Comparison of ENCODE assay signal across 1 cellular context in the genomic region with DNA sequence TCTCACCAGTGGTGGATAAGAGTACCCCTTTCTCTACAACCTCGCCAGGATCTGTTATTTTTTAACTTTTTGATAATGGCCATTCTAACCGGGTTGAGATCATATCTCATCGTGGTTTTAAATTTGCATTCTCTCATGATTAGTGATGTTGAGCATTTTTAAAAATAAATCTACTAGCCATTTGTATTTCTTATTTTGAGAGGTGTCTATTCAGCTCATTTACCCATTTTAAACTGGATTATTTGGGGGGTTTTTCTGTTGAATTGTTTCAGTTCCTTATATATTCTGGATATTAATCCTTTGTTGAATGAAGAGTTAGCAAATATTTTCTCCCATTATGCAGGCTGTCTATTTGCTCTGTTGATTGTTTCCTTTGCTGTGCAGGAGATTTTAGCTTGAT.
TF ChIP-seq lines count a peak whose summit lies in the region.

No MANE protein-coding gene starts in this region.

TF ChIP-seq in GM12878, 131 proteins besides CTCF, POLR2A, EP300 and RAD21 (continued from another document and continues in another):
- TF ChIP-seq, protein P1, sequence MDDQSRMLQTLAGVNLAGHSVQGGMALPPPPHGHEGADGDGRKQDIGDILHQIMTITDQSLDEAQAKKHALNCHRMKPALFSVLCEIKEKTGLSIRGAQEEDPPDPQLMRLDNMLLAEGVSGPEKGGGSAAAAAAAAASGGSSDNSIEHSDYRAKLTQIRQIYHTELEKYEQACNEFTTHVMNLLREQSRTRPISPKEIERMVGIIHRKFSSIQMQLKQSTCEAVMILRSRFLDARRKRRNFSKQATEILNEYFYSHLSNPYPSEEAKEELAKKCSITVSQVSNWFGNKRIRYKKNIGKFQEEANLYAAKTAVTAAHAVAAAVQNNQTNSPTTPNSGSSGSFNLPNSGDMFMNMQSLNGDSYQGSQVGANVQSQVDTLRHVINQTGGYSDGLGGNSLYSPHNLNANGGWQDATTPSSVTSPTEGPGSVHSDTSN (IDR thresholded peaks at IDR 0.05; ENCODE audit: insufficient replicate concordance, low read depth, low read length), result no peak
- TF ChIP-seq CBX3 (IDR thresholded peaks at IDR 0.05; ENCODE audit: borderline replicate concordance, low read depth) (no peak), ZNF207 (IDR thresholded peaks at IDR 0.05; ENCODE audit: borderline replicate concordance) (no peak), MYB (IDR thresholded peaks at IDR 0.05; ENCODE audit: borderline replicate concordance, low read depth, low read length) (no peak), TAF1 (IDR thresholded peaks at IDR 0.05; ENCODE audit: borderline replicate concordance, low read depth, low read length) (no peak), BMI1 (IDR thresholded peaks at IDR 0.05; ENCODE audit: borderline replicate concordance) (0 out of 2 replicates have a peak, but pooled peaks have one; percentile 32), ZSCAN29 (IDR thresholded peaks at IDR 0.05) (peak; percentile 92), NR2C2 (IDR thresholded peaks at IDR 0.05; ENCODE audit: borderline replicate concordance, control insufficient read depth, insufficient read length, low read depth) (no peak), SPI1 (IDR thresholded peaks at IDR 0.05; ENCODE audit: borderline replicate concordance, insufficient read depth, low read depth, low read length) (peak; percentile 61; the same call in 1 of the 2 replicates), MEF2B (IDR thresholded peaks at IDR 0.05; ENCODE audit: partially characterized antibody, poor library complexity, severe bottlenecking) (peak; percentile 58), HDAC6 (IDR thresholded peaks at IDR 0.05; ENCODE audit: unreplicated experiment) (no peak), IKZF1 (conservative IDR thresholded peaks at IDR 0.05) (peak; percentile 25; the same call in 1 of the 2 replicates), NFYA (IDR thresholded peaks at IDR 0.05; ENCODE audit: borderline replicate concordance, low read depth, low read length) (no peak), RFX5 (IDR thresholded peaks at IDR 0.05; ENCODE audit: low read depth, low read length) (no peak), PAX8 (IDR thresholded peaks at IDR 0.05) (no peak), NRF1 (conservative IDR thresholded peaks at IDR 0.05; ENCODE audit: low read depth, low read length) (no peak), CBFB (IDR thresholded peaks at IDR 0.05; ENCODE audit: low read depth) (no peak), STAT3 (IDR thresholded peaks at IDR 0.05; ENCODE audit: low read depth, low read length) (no peak), ATF7 (IDR thresholded peaks at IDR 0.05; ENCODE audit: low read depth) (0 out of 2 replicates have a peak, but pooled peaks have one; percentile 46), TCF12 (IDR thresholded peaks at IDR 0.05; ENCODE audit: low read depth, low read length) (no peak), CEBPB (IDR thresholded peaks at IDR 0.05; ENCODE audit: borderline replicate concordance in 1 of 2, low read depth in 2 of 2, low read length in 2 of 2) (no peak), KDM1A (IDR thresholded peaks at IDR 0.05; ENCODE audit: borderline replicate concordance) (no peak), RUNX3 (IDR thresholded peaks at IDR 0.05; ENCODE audit: low read length) (peak; percentile 35; the same call in 1 of the 2 replicates), MTA2 (IDR thresholded peaks at IDR 0.05; ENCODE audit: low read depth) (peak; percentile 86), JUNB (IDR thresholded peaks at IDR 0.05) (peak; percentile 53; the same call in 1 of the 2 replicates), EGR1 (IDR thresholded peaks at IDR 0.05; ENCODE audit: borderline replicate concordance in 1 of 2, low read depth in 2 of 2, low read length in 2 of 2) (no peak), DPF2 (IDR thresholded peaks at IDR 0.05) (peak; percentile 55; the same call in 1 of the 2 replicates), BCL11A (IDR thresholded peaks at IDR 0.05; ENCODE audit: low read depth, low read length) (no peak), LARP7 (IDR thresholded peaks at IDR 0.05) (no peak), SMAD5 (IDR thresholded peaks at IDR 0.05; ENCODE audit: low read depth) (no peak), SP1 (IDR thresholded peaks at IDR 0.05; ENCODE audit: low read depth, low read length) (no peak), TCF3 (IDR thresholded peaks at IDR 0.05; ENCODE audit: borderline replicate concordance, insufficient read depth, low read depth, low read length) (no peak), EZH2 (IDR thresholded peaks at IDR 0.05; ENCODE audit: borderline replicate concordance, control insufficient read depth, low read depth, low read length) (no peak), RAD51 (IDR thresholded peaks at IDR 0.05) (0 out of 2 replicates have a peak, but pooled peaks have one; percentile 22), FOXM1 (IDR thresholded peaks at IDR 0.05; ENCODE audit: low read depth, low read length) (peak; percentile 58; the same call in 1 of the 2 replicates), STAT1 (conservative IDR thresholded peaks at IDR 0.05) (no peak), BHLHE40 (IDR thresholded peaks at IDR 0.05; ENCODE audit: borderline replicate concordance in 1 of 2, low read depth in 2 of 2, low read length in 1 of 2) (no peak), NBN (IDR thresholded peaks at IDR 0.05) (0 out of 2 replicates have a peak, but pooled peaks have one; percentile 60), FOS (IDR thresholded peaks at IDR 0.05; ENCODE audit: borderline replicate concordance, extremely low read depth, insufficient read length) (no peak), ESRRA (IDR thresholded peaks at IDR 0.05; ENCODE audit: low read length) (no peak)
- TF ChIP-seq, protein P2, sequence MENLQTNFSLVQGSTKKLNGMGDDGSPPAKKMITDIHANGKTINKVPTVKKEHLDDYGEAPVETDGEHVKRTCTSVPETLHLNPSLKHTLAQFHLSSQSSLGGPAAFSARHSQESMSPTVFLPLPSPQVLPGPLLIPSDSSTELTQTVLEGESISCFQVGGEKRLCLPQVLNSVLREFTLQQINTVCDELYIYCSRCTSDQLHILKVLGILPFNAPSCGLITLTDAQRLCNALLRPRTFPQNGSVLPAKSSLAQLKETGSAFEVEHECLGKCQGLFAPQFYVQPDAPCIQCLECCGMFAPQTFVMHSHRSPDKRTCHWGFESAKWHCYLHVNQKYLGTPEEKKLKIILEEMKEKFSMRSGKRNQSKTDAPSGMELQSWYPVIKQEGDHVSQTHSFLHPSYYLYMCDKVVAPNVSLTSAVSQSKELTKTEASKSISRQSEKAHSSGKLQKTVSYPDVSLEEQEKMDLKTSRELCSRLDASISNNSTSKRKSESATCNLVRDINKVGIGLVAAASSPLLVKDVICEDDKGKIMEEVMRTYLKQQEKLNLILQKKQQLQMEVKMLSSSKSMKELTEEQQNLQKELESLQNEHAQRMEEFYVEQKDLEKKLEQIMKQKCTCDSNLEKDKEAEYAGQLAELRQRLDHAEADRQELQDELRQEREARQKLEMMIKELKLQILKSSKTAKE (IDR thresholded peaks at IDR 0.05; ENCODE audit: low read depth, poor library complexity, severe bottlenecking), result peak; percentile 52
- TF ChIP-seq, protein P3, sequence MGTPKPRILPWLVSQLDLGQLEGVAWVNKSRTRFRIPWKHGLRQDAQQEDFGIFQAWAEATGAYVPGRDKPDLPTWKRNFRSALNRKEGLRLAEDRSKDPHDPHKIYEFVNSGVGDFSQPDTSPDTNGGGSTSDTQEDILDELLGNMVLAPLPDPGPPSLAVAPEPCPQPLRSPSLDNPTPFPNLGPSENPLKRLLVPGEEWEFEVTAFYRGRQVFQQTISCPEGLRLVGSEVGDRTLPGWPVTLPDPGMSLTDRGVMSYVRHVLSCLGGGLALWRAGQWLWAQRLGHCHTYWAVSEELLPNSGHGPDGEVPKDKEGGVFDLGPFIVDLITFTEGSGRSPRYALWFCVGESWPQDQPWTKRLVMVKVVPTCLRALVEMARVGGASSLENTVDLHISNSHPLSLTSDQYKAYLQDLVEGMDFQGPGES (IDR thresholded peaks at IDR 0.05), result no peak
- TF ChIP-seq, protein P4, sequence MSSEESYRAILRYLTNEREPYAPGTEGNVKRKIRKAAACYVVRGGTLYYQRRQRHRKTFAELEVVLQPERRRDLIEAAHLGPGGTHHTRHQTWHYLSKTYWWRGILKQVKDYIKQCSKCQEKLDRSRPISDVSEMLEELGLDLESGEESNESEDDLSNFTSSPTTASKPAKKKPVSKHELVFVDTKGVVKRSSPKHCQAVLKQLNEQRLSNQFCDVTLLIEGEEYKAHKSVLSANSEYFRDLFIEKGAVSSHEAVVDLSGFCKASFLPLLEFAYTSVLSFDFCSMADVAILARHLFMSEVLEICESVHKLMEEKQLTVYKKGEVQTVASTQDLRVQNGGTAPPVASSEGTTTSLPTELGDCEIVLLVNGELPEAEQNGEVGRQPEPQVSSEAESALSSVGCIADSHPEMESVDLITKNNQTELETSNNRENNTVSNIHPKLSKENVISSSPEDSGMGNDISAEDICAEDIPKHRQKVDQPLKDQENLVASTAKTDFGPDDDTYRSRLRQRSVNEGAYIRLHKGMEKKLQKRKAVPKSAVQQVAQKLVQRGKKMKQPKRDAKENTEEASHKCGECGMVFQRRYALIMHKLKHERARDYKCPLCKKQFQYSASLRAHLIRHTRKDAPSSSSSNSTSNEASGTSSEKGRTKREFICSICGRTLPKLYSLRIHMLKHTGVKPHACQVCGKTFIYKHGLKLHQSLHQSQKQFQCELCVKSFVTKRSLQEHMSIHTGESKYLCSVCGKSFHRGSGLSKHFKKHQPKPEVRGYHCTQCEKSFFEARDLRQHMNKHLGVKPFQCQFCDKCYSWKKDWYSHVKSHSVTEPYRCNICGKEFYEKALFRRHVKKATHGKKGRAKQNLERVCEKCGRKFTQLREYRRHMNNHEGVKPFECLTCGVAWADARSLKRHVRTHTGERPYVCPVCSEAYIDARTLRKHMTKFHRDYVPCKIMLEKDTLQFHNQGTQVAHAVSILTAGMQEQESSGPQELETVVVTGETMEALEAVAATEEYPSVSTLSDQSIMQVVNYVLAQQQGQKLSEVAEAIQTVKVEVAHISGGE (CRISPR knock-in tag; IDR thresholded peaks at IDR 0.05), result no peak
- TF ChIP-seq, protein P5, sequence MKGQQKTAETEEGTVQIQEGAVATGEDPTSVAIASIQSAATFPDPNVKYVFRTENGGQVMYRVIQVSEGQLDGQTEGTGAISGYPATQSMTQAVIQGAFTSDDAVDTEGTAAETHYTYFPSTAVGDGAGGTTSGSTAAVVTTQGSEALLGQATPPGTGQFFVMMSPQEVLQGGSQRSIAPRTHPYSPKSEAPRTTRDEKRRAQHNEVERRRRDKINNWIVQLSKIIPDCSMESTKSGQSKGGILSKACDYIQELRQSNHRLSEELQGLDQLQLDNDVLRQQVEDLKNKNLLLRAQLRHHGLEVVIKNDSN (IDR thresholded peaks at IDR 0.05; ENCODE audit: borderline replicate concordance, extremely low read length, insufficient read depth, low read depth, low read length), result no peak
- TF ChIP-seq, protein P6, sequence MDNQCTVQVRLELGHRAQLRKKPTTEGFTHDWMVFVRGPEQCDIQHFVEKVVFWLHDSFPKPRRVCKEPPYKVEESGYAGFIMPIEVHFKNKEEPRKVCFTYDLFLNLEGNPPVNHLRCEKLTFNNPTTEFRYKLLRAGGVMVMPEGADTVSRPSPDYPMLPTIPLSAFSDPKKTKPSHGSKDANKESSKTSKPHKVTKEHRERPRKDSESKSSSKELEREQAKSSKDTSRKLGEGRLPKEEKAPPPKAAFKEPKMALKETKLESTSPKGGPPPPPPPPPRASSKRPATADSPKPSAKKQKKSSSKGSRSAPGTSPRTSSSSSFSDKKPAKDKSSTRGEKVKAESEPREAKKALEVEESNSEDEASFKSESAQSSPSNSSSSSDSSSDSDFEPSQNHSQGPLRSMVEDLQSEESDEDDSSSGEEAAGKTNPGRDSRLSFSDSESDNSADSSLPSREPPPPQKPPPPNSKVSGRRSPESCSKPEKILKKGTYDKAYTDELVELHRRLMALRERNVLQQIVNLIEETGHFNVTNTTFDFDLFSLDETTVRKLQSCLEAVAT (IDR thresholded peaks at IDR 0.05), result no peak
- TF ChIP-seq, protein P7, sequence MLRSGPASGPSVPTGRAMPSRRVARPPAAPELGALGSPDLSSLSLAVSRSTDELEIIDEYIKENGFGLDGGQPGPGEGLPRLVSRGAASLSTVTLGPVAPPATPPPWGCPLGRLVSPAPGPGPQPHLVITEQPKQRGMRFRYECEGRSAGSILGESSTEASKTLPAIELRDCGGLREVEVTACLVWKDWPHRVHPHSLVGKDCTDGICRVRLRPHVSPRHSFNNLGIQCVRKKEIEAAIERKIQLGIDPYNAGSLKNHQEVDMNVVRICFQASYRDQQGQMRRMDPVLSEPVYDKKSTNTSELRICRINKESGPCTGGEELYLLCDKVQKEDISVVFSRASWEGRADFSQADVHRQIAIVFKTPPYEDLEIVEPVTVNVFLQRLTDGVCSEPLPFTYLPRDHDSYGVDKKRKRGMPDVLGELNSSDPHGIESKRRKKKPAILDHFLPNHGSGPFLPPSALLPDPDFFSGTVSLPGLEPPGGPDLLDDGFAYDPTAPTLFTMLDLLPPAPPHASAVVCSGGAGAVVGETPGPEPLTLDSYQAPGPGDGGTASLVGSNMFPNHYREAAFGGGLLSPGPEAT (IDR thresholded peaks at IDR 0.05; ENCODE audit: low read depth), result peak; percentile 82; the same call in 1 of the 2 replicates
- TF ChIP-seq, protein P8, sequence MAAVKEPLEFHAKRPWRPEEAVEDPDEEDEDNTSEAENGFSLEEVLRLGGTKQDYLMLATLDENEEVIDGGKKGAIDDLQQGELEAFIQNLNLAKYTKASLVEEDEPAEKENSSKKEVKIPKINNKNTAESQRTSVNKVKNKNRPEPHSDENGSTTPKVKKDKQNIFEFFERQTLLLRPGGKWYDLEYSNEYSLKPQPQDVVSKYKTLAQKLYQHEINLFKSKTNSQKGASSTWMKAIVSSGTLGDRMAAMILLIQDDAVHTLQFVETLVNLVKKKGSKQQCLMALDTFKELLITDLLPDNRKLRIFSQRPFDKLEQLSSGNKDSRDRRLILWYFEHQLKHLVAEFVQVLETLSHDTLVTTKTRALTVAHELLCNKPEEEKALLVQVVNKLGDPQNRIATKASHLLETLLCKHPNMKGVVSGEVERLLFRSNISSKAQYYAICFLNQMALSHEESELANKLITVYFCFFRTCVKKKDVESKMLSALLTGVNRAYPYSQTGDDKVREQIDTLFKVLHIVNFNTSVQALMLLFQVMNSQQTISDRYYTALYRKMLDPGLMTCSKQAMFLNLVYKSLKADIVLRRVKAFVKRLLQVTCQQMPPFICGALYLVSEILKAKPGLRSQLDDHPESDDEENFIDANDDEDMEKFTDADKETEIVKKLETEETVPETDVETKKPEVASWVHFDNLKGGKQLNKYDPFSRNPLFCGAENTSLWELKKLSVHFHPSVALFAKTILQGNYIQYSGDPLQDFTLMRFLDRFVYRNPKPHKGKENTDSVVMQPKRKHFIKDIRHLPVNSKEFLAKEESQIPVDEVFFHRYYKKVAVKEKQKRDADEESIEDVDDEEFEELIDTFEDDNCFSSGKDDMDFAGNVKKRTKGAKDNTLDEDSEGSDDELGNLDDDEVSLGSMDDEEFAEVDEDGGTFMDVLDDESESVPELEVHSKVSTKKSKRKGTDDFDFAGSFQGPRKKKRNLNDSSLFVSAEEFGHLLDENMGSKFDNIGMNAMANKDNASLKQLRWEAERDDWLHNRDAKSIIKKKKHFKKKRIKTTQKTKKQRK (IDR thresholded peaks at IDR 0.05; ENCODE audit: low read depth, low read length), result no peak
